ENCODE assay signal across 1 cellular context in the genomic region with DNA sequence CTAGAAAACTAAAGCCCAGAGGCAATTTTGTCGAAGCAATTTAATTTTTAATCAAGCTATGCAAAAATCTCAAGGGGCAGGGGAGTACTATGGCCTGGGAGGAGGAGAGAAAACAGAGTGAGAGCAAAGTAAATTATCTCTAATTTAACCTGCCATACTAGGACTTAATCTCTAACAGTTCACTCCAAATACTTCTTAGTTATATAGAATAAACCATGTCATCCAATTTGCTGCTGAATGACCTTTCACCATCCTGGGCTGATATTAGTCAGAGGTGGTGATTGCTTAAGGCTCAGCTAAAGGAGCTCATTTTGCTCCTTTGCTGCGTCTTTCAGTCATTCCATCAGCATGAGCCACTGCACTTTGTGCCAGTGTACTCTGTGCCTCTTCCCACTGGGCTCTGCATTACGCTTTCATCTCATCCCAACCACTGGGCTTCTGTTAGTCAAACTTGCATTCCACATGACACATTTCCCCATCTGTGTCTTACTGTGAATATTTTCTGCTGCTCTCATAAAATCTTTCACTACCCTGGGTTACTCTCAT.
TF ChIP-seq lines count a peak whose summit lies in the region.

No MANE protein-coding gene starts in this region.

TF ChIP-seq in WTC11, 78 proteins besides CTCF, POLR2A, EP300 and RAD21 (continued from another document):
- TF ChIP-seq, protein P1, sequence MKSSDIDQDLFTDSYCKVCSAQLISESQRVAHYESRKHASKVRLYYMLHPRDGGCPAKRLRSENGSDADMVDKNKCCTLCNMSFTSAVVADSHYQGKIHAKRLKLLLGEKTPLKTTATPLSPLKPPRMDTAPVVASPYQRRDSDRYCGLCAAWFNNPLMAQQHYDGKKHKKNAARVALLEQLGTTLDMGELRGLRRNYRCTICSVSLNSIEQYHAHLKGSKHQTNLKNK (CRISPR knock-in tag; IDR thresholded peaks at IDR 0.05): no peak
- TF ChIP-seq NR2C2 (CRISPR knock-in tag; IDR thresholded peaks at IDR 0.05): no peak
- TF ChIP-seq, protein P2, sequence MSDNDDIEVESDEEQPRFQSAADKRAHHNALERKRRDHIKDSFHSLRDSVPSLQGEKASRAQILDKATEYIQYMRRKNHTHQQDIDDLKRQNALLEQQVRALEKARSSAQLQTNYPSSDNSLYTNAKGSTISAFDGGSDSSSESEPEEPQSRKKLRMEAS (CRISPR knock-in tag; IDR thresholded peaks at IDR 0.05): no peak
